In genomic region chr3:193819117-193819978, GRCh38 we compare ENCODE assay signal across 16 cellular contexts.
"Had no signal": no experiment of that assay in that cellular context is flagged by ENCODE, and none has a peak within 500 bp of the region (broad histone marks: within the 10 kb centered on the region; RNA-seq: fewer than 3 reads in every experiment).

No MANE protein-coding gene starts in this region.

- H3K36me3 ChIP-seq: gastrocnemius medialis, uterus had no signal

- H3K27me3 ChIP-seq: gastrocnemius medialis, uterus had no signal

- H3K9me3 ChIP-seq: gastrocnemius medialis, uterus had no signal

- H3K27ac Mint-ChIP-seq: activated naive CD8-positive, alpha-beta T cell; activated T-helper 1 cell treated with anti-CD3 and anti-CD28 coated beads, Interleukin-12 subunit alpha, Interleukin-12 subunit beta, Interleukin-2, Interleukin-4 antibody, amounts not matched to agents 30 ng/mL and 10 ng/mL and 1 ng/mL, durations not matched to agents 14 hours and 24 hours and 36 hours had no signal

- ATAC-seq: esophagus mucosa, gastrocnemius medialis, left lobe of liver had no signal

- H3K36me3 Mint-ChIP-seq: activated naive CD8-positive, alpha-beta T cell had no signal

- H3K4me1 ChIP-seq: uterus had no signal

- H3K4me3 ChIP-seq: gastrocnemius medialis, uterus had no signal

- H3K4me3 Mint-ChIP-seq: activated naive CD8-positive, alpha-beta T cell; activated T-helper 1 cell treated with anti-CD3 and anti-CD28 coated beads, Interleukin-12 subunit alpha, Interleukin-12 subunit beta, Interleukin-2, Interleukin-4 antibody, amounts not matched to agents 30 ng/mL and 10 ng/mL and 1 ng/mL, durations not matched to agents 14 hours and 24 hours and 36 hours; nephron progenitor cell had no signal

- H3K9me3 Mint-ChIP-seq: activated T-helper 1 cell treated with anti-CD3 and anti-CD28 coated beads, Interleukin-12 subunit alpha, Interleukin-12 subunit beta, Interleukin-2, Interleukin-4 antibody, amounts not matched to agents 30 ng/mL and 10 ng/mL and 1 ng/mL, durations not matched to agents 14 hours and 24 hours and 36 hours had no signal

- DNase-seq: activated CD4-positive, alpha-beta T cell treated with anti-CD3 and anti-CD28 coated beads for 1 hour; activated gamma-delta T cell treated with Interleukin-2 at 50 U/mL for 16 hours; effector CD4-positive, alpha-beta T cell; gastrocnemius medialis; kidney; mammary epithelial cell; nephron progenitor cell; retina; stimulated activated CD8-positive, alpha-beta memory T cell treated with anti-CD3 and anti-CD28 coated beads, Interleukin-4, amount 100 ng/mL, for 48 hours; stimulated activated naive CD4-positive, alpha-beta T cell; uterus had no signal

- H3K27ac ChIP-seq: gastrocnemius medialis, uterus, VCaP had no signal
